Comparison of ENCODE assay signal across 13 cellular contexts in the genomic region with DNA sequence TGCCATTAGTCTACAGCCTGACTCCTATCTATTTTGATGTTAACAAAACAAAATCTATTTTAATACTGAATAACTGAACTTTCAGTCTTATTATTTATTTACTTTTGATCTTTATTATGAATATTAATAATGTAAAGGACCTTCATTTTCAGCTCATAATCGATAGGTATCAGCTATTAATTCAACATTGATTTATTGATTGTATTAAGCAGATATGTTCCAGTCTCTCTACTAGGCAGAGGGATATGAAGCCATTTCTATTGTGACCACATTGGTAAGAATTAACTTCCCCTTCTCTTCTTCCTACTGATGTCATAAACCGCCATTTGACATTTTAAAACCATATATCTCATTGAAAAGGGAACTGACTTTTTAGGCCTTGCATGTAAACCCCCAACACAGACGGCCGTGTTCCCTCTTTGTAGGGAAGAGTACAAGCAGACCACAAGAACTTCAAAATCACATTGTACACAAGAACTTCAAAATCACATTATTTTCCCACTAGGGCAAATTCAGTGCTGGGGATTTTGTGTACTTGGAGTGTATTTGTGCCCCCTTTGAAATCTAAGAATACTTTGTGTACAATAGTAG.
A peak's percentile ranks its signal among the peaks of the same experiment; 100 is the strongest.
DNase-seq lines count a peak whose midpoint lies in the region; ATAC-seq and TF ChIP-seq lines count a peak whose summit lies in the region.
"Had no signal": no experiment of that assay in that cellular context is flagged by ENCODE, and none has a peak within 500 bp of the region (broad histone marks: within the 10 kb centered on the region; RNA-seq: fewer than 3 reads in every experiment).

No MANE protein-coding gene starts in this region.

- DNase-seq in HuH-7.5 (ENCODE audit: low spot score) (no peak), left ventricle myocardium inferior (no peak), DMS114 treated with DMSO at 0.1 percent for 48 hours (lab: John Stamatoyannopoulos, UW; ENCODE audit: unreplicated experiment) (no peak)
- DNase-seq: colonic mucosa, glutamatergic neuron, NCI-H510A treated with DMSO at 0.1 percent for 48 hours had no signal

- no peaks in the 10 kb centered on the region for H3K9me3 Mint-ChIP-seq in dendritic cell treated with granulocyte-macrophage colony-stimulating factor and Interleukin-4, amounts not matched to agents 40 ng/mL and 50 ng/mL, for 4 days
- H3K9me3 Mint-ChIP-seq in activated T-helper 17 cell treated with anti-CD3 and anti-CD28 coated beads, Interleukin-2, amount 50 U/mL, for 72 hours: no peaks in the 10 kb centered on the region
- H3K9me3 Mint-ChIP-seq: activated T-helper 1 cell treated with anti-CD3 and anti-CD28 coated beads, Interleukin-12 subunit alpha, Interleukin-12 subunit beta, Interleukin-2, Interleukin-4 antibody, amounts not matched to agents 30 ng/mL and 10 ng/mL and 1 ng/mL, durations not matched to agents 14 hours and 24 hours and 36 hours; IgD-negative memory B cell had no signal

- no peak overlapping the region for H3K4me3 ChIP-seq in left ventricle myocardium inferior
- H3K4me3 ChIP-seq: colonic mucosa had no signal

- peaks cover 19% of the 10 kb centered on the region for H3K27me3 Mint-ChIP-seq in dendritic cell treated with granulocyte-macrophage colony-stimulating factor and Interleukin-4, amounts not matched to agents 40 ng/mL and 50 ng/mL, for 4 days
- H3K27me3 Mint-ChIP-seq in activated T-helper 17 cell treated with anti-CD3 and anti-CD28 coated beads, Interleukin-2, amount 50 U/mL, for 72 hours: peaks cover 5% of the 10 kb centered on the region
- H3K27me3 Mint-ChIP-seq: IgD-negative memory B cell had no signal

- intact Hi-C loops in dendritic cell treated with granulocyte-macrophage colony-stimulating factor and Interleukin-4, amounts not matched to agents 40 ng/mL and 50 ng/mL, for 4 days (cut with micrococcal nuclease): loop anchor here (5.0 kb wide), 1 partner anchor 38 kb away; no protein-coding TSS in a partner anchor
- intact Hi-C loops in left ventricle myocardium inferior (cut with micrococcal nuclease): no loop called here

- peak; percentile 87 for ATAC-seq in GM18502 (IDR thresholded peaks at IDR 0.05; ENCODE audit: poor library complexity, unreplicated experiment)
- peak; percentile 77 for ATAC-seq in GM21619 (IDR thresholded peaks at IDR 0.05; ENCODE audit: unreplicated experiment)
- peak; percentile 89 for ATAC-seq in HG03520 (IDR thresholded peaks at IDR 0.05; ENCODE audit: unreplicated experiment)
- no peak for ATAC-seq in activated T-helper 17 cell treated with anti-CD3 and anti-CD28 coated beads, Interleukin-2, amount 50 U/mL, for 72 hours (replicated peaks)

- H3K4me1 ChIP-seq in left ventricle myocardium inferior: no peaks in the 10 kb centered on the region
- H3K4me1 ChIP-seq: colonic mucosa had no signal

- no peak overlapping the region for H3K4me3 Mint-ChIP-seq in dendritic cell treated with granulocyte-macrophage colony-stimulating factor and Interleukin-4, amounts not matched to agents 40 ng/mL and 50 ng/mL, for 4 days
- H3K4me3 Mint-ChIP-seq in activated T-helper 17 cell treated with anti-CD3 and anti-CD28 coated beads, Interleukin-2, amount 50 U/mL, for 72 hours: no peak overlapping the region
- H3K4me3 Mint-ChIP-seq: activated T-helper 1 cell treated with anti-CD3 and anti-CD28 coated beads, Interleukin-12 subunit alpha, Interleukin-12 subunit beta, Interleukin-2, Interleukin-4 antibody, amounts not matched to agents 30 ng/mL and 10 ng/mL and 1 ng/mL, durations not matched to agents 14 hours and 24 hours and 36 hours; IgD-negative memory B cell had no signal

- no peaks in the 10 kb centered on the region for H3K9me3 ChIP-seq in left ventricle myocardium inferior (replicated peaks)
- H3K9me3 ChIP-seq: colonic mucosa had no signal

- no peak for TF ChIP-seq CTCF in left ventricle myocardium inferior (IDR thresholded peaks at IDR 0.05; ENCODE audit: borderline replicate concordance)

- H3K36me3 ChIP-seq in left ventricle myocardium inferior: no peaks in the 10 kb centered on the region
- H3K36me3 ChIP-seq: colonic mucosa had no signal

- H3K27me3 ChIP-seq in left ventricle myocardium inferior (ENCODE audit: low read depth): peaks cover 8% of the 10 kb centered on the region
- H3K27me3 ChIP-seq: colonic mucosa had no signal

- no peak overlapping the region for H3K27ac ChIP-seq in left ventricle myocardium inferior (replicated peaks)
- H3K27ac ChIP-seq: colonic mucosa had no signal

- peaks cover 19% of the 10 kb centered on the region for H3K4me1 Mint-ChIP-seq in dendritic cell treated with granulocyte-macrophage colony-stimulating factor and Interleukin-4, amounts not matched to agents 40 ng/mL and 50 ng/mL, for 4 days (ENCODE audit: low read depth)
- no peaks in the 10 kb centered on the region for H3K4me1 Mint-ChIP-seq in activated T-helper 17 cell treated with anti-CD3 and anti-CD28 coated beads, Interleukin-2, amount 50 U/mL, for 72 hours

- H3K27ac Mint-ChIP-seq in dendritic cell treated with granulocyte-macrophage colony-stimulating factor and Interleukin-4, amounts not matched to agents 40 ng/mL and 50 ng/mL, for 4 days: peak overlapping the region; percentile 66
- H3K27ac Mint-ChIP-seq in activated T-helper 17 cell treated with anti-CD3 and anti-CD28 coated beads, Interleukin-2, amount 50 U/mL, for 72 hours: no peak overlapping the region
- H3K27ac Mint-ChIP-seq: activated T-helper 1 cell treated with anti-CD3 and anti-CD28 coated beads, Interleukin-12 subunit alpha, Interleukin-12 subunit beta, Interleukin-2, Interleukin-4 antibody, amounts not matched to agents 30 ng/mL and 10 ng/mL and 1 ng/mL, durations not matched to agents 14 hours and 24 hours and 36 hours had no signal

- H3K36me3 Mint-ChIP-seq in dendritic cell treated with granulocyte-macrophage colony-stimulating factor and Interleukin-4, amounts not matched to agents 40 ng/mL and 50 ng/mL, for 4 days (ENCODE audit: low read depth): no peaks in the 10 kb centered on the region
- H3K36me3 Mint-ChIP-seq in activated T-helper 17 cell treated with anti-CD3 and anti-CD28 coated beads, Interleukin-2, amount 50 U/mL, for 72 hours (ENCODE audit: low read depth): no peaks in the 10 kb centered on the region
- H3K36me3 Mint-ChIP-seq: IgD-negative memory B cell had no signal
